8 cellular contexts compared by ENCODE assay signal in the genomic region with DNA sequence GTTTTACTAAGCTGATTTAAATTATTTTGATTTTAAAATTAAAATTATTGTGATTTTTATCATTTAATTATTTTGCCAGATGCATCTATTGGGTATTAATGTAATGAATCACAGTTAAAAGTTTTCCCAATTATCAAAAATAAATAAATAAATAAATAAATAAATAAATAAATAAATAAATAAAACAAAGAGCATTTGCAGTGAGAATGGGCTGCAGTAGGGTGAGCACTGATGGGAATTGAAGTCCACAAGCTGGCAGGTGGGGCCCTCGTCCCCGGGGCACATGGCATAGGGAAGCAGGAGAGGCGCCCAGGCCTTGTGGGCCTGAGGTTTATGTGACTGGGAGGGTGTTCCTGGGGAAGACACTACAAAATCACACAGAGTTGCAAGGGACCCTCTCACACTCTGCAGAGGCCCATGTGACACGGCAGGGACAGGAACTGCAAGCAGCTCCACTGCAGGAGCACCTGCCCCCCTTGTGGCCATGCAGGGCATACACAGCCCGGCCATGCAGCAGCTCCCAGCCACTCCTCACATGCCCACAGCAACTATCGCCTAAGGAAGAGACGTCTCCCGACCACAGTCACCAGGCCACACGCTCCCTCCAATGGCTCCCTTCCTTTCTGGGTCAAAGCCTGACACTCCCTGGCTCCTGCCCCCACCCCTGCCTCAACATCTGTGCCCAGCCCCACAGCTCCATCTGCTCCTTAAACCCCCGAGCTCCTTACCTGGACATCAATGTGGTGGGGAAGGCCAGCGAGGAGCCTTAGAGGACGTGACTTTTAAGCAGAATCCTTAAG.
DNase-seq lines count a peak whose midpoint lies in the region; ATAC-seq and TF ChIP-seq lines count a peak whose summit lies in the region.

No MANE protein-coding gene starts in this region.

- DNase-seq in OCI-LY7 (ENCODE audit: low spot score) (peak; percentile 70), choroid plexus epithelial cell (ENCODE audit: low read depth) (peak; percentile 3), natural killer cell (peak; percentile 25), HCEC 1CT (no peak)

- H3K36me3 ChIP-seq in DOHH2 (ENCODE audit: control insufficient read depth, low read length) = no peaks in the 10 kb centered on the region
- H3K36me3 ChIP-seq in OCI-LY7 (ENCODE audit: insufficient read depth, low read length) = no peaks in the 10 kb centered on the region
- no peaks in the 10 kb centered on the region for H3K36me3 ChIP-seq in gastroesophageal sphincter

- peaks cover 6% of the 10 kb centered on the region for H3K36me3 Mint-ChIP-seq in natural killer cell

- H3K4me1 Mint-ChIP-seq in natural killer cell = peaks cover 0 to 6% of the 10 kb centered on the region in 2 donors

- TF ChIP-seq EP300 in gastroesophageal sphincter (IDR thresholded peaks at IDR 0.05) = no peak

- CTCF ChIA-PET in OCI-LY7 (lab: Charles Lee; ENCODE audit: unreplicated experiment) = no interaction called here

- H3K4me1 ChIP-seq in DOHH2 (ENCODE audit: control insufficient read depth, low read length) = no peaks in the 10 kb centered on the region
- H3K4me1 ChIP-seq in OCI-LY7 (ENCODE audit: insufficient read depth, low read length, poor library complexity, severe bottlenecking) = no peaks in the 10 kb centered on the region
- H3K4me1 ChIP-seq in gastroesophageal sphincter = no peaks in the 10 kb centered on the region

- H3K27ac Mint-ChIP-seq in natural killer cell = no peak overlapping the region

- no peak overlapping the region for H2AFZ ChIP-seq in OCI-LY7 (ENCODE audit: low read length)

- intact Hi-C loops in OCI-LY7 (cut with micrococcal nuclease; ENCODE audit: unreplicated experiment) = loop anchor here (2.0 kb wide), 1 partner anchor 538 kb away; no protein-coding TSS in a partner anchor
- intact Hi-C loops in natural killer cell (cut with micrococcal nuclease) = no loop called here

- POLR2A ChIA-PET in OCI-LY7 (lab: Charles Lee) = no interaction called here

- H3F3A ChIP-seq in DOHH2 (ENCODE audit: control insufficient read depth, insufficient read depth) = no peaks in the 10 kb centered on the region

- TF ChIP-seq POLR2A in gastroesophageal sphincter (IDR thresholded peaks at IDR 0.05) = no peak

- TF ChIP-seq CTCF in DOHH2 (IDR thresholded peaks at IDR 0.05; ENCODE audit: low read depth, low read length, poor library complexity, severe bottlenecking) = peak; percentile 67
- peak; percentile 73 for TF ChIP-seq CTCF in OCI-LY7 (conservative IDR thresholded peaks at IDR 0.05; ENCODE audit: low read length)
- TF ChIP-seq CTCF in choroid plexus epithelial cell (conservative IDR thresholded peaks at IDR 0.05; ENCODE audit: low read depth, low read length) = peak; percentile 15
- TF ChIP-seq CTCF in natural killer cell (IDR thresholded peaks at IDR 0.05) = peak; percentile 44
- peak in 2 of 4 experiments; percentile 47 to 64 for TF ChIP-seq CTCF in gastroesophageal sphincter (IDR thresholded peaks at IDR 0.05)

- H4K20me1 ChIP-seq in DOHH2 (ENCODE audit: control insufficient read depth, insufficient read depth, low read depth, low read length) (no peaks in the 10 kb centered on the region), OCI-LY7 (ENCODE audit: insufficient read depth, low read length) (no peaks in the 10 kb centered on the region)

- H3K4me2 ChIP-seq in DOHH2 (ENCODE audit: low read length) (no peak overlapping the region), OCI-LY7 (ENCODE audit: low read length) (no peak overlapping the region)

- no peak overlapping the region for H3K4me3 ChIP-seq in DOHH2 (ENCODE audit: low read length)
- no peak overlapping the region for H3K4me3 ChIP-seq in OCI-LY7 (ENCODE audit: low read depth, low read length, poor library complexity, severe bottlenecking)
- H3K4me3 ChIP-seq in choroid plexus epithelial cell (ENCODE audit: low read depth, low read length) = no peak overlapping the region
- no peak overlapping the region for H3K4me3 ChIP-seq in gastroesophageal sphincter

- H3K27me3 ChIP-seq in DOHH2 (ENCODE audit: control insufficient read depth, low read length) (peaks cover 7% of the 10 kb centered on the region), gastroesophageal sphincter (peaks cover 50% of the 10 kb centered on the region)

- WGBS in gastroesophageal sphincter (ENCODE audit: low coverage in 1 of 2), 2 donors = 31% methylated on average over 6 of the region's 12 CpGs; no CpG with 5 or more reads in 1 of the 2 donors

- peaks cover 8 to 10% of the 10 kb centered on the region in 2 donors for H3K27me3 Mint-ChIP-seq in natural killer cell (ENCODE audit: low read depth in 2 of 2)

- H3K9me2 ChIP-seq in DOHH2 (replicated peaks; ENCODE audit: control insufficient read depth, low read length) = no peaks in the 10 kb centered on the region
- H3K9me2 ChIP-seq in OCI-LY7 (ENCODE audit: insufficient read depth, low read length) = no peaks in the 10 kb centered on the region

- H3K27ac ChIP-seq in DOHH2 (ENCODE audit: low read depth, low read length) = no peak overlapping the region
- no peak overlapping the region for H3K27ac ChIP-seq in OCI-LY7 (ENCODE audit: low read depth, low read length, poor library complexity, severe bottlenecking)
- no peak overlapping the region for H3K27ac ChIP-seq in gastroesophageal sphincter

- H3K4me3 Mint-ChIP-seq in natural killer cell = no peak overlapping the region

- ATAC-seq in GM19328 (IDR thresholded peaks at IDR 0.05; ENCODE audit: unreplicated experiment) = peak; percentile 85
- ATAC-seq in HG03280 (IDR thresholded peaks at IDR 0.05; ENCODE audit: unreplicated experiment) = peak; percentile 92
- ATAC-seq in natural killer cell = peak in 2 of 3 donors; percentile 64 to 74
- ATAC-seq in gastroesophageal sphincter = no peak

- no TSS peak for BruUV-seq in OCI-LY7 (replicated peaks; lab: Mats Ljungman, UMichigan)

- H3K9me3 ChIP-seq in DOHH2 (ENCODE audit: control insufficient read depth, insufficient read depth, low read length) (no peaks in the 10 kb centered on the region), OCI-LY7 (ENCODE audit: low read length) (no peaks in the 10 kb centered on the region), gastroesophageal sphincter (peaks cover 0 to 26% (median 0%) of the 10 kb centered on the region in 3 donors)

- H3K9me3 Mint-ChIP-seq in natural killer cell = peaks cover 0 to 4% of the 10 kb centered on the region in 2 donors

- H3K79me2 ChIP-seq in DOHH2 (ENCODE audit: control insufficient read depth, low read length) (no peaks in the 10 kb centered on the region), OCI-LY7 (ENCODE audit: insufficient read depth, low read depth, low read length) (no peaks in the 10 kb centered on the region)
